Comparison of ENCODE assay signal across 9 cellular contexts in the genomic region with DNA sequence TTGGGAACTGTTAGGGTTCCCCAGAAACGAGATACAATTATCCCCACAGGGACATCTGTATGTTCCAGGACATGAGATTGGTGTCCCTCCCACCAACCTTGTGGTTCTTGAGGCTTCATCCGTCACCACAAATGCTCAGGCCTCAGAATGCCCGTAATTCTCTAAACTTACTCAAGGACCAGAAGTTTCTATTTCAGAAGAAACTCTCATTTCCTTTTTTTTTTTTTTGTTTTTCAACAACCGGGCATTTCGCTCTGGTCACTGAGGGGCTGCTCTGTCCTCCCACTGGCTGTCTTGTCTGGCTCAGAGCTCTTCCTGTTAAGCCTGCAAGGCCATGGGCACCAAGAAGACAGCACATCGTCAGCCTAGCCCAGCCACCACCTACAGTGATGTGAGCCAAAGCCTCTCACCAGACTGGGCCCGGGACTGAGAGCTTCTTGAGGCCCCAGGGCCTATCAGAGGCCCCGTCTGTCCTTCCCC. TPM values are rescaled to one million over a fixed set of nuclear protein-coding genes. Genes with fewer than 3 reads are reported as not detected.
DNase-seq lines count a peak whose midpoint lies in the region; ATAC-seq and TF ChIP-seq lines count a peak whose summit lies in the region.
"Had no signal": no experiment of that assay in that cellular context is flagged by ENCODE, and none has a peak within 500 bp of the region (broad histone marks: within the 10 kb centered on the region; RNA-seq: fewer than 3 reads in every experiment).

No MANE protein-coding gene starts in this region.

- DNase-seq in activated CD8-positive, alpha-beta memory T cell treated with anti-CD3 and anti-CD28 coated beads, Interleukin-2, amount 10 ng/mL, durations not matched to agents 7 days and 5 days: no peak
- no peak for DNase-seq in activated CD8-positive, alpha-beta memory T cell treated with anti-CD3 and anti-CD28 coated beads, Interleukin-2, amount 50 U/mL, for 48 hours
- DNase-seq in NOMO-1 treated with dmso at 0.1 percent for 144 hours (lab: John Stamatoyannopoulos, UW; ENCODE audit: unreplicated experiment): peak; percentile 40
- no peak for DNase-seq in NCI-H748 (lab: John Stamatoyannopoulos, UW; ENCODE audit: unreplicated experiment)
- no peak for DNase-seq in glutamatergic neuron
- DNase-seq in SK-N-SH: no peak

- H4K20me1 ChIP-seq in SK-N-SH (ENCODE audit: insufficient read depth): no peaks in the 10 kb centered on the region

- TF ChIP-seq EP300 in SK-N-SH (IDR thresholded peaks at IDR 0.05; ENCODE audit: borderline replicate concordance in 1 of 2, low read depth in 1 of 2, low read length in 1 of 2): no peak

- H3K4me1 ChIP-seq in SK-N-SH (ENCODE audit: control insufficient read depth in 1 of 2, insufficient read depth in 2 of 2, low read depth in 1 of 2, low read length in 1 of 2): peaks cover 0 to 8% of the 10 kb centered on the region in 2 experiments; a peak in 1 of 4 replicates

- H3K9ac ChIP-seq in SK-N-SH: no peak overlapping the region

- no peak overlapping the region for H3K4me3 Mint-ChIP-seq in activated CD8-positive, alpha-beta memory T cell treated with anti-CD3 and anti-CD28 coated beads, Interleukin-2, amount 10 ng/mL, durations not matched to agents 7 days and 5 days
- H3K4me3 Mint-ChIP-seq in stimulated activated memory B cell treated with anti-CD40 and anti-IgM and Interleukin-4, amounts not matched to agents 10 μg/mL and 1 μg/mL and 100 μg/mL, for 72 hours: peak overlapping the region; percentile 5
- H3K4me3 Mint-ChIP-seq in glutamatergic neuron (ENCODE audit: unreplicated experiment): no peak overlapping the region

- H3F3A ChIP-seq in SK-N-SH (replicated peaks; ENCODE audit: insufficient read depth): no peaks in the 10 kb centered on the region

- H3K27ac ChIP-seq in SK-N-SH (ENCODE audit: low read depth in 2 of 2, low read length in 1 of 2): no peak overlapping the region

- peaks cover 79% of the 10 kb centered on the region for H3K4me1 Mint-ChIP-seq in activated CD8-positive, alpha-beta memory T cell treated with anti-CD3 and anti-CD28 coated beads, Interleukin-2, amount 10 ng/mL, durations not matched to agents 7 days and 5 days
- H3K4me1 Mint-ChIP-seq in stimulated activated memory B cell treated with anti-CD40 and anti-IgM and Interleukin-4, amounts not matched to agents 10 μg/mL and 1 μg/mL and 100 μg/mL, for 72 hours: peaks cover 69% of the 10 kb centered on the region
- H3K4me1 Mint-ChIP-seq in glutamatergic neuron (ENCODE audit: low read depth, unreplicated experiment): no peaks in the 10 kb centered on the region

- TF ChIP-seq CTCF in glutamatergic neuron (IDR thresholded peaks at IDR 0.05; ENCODE audit: partially characterized antibody, unreplicated experiment) (no peak), SK-N-SH (IDR thresholded peaks at IDR 0.05) (no peak)

- H3K4me3 ChIP-seq in SK-N-SH (ENCODE audit: low read depth in 2 of 2, low read length in 1 of 2): no peak overlapping the region

- no peak overlapping the region for H2AFZ ChIP-seq in SK-N-SH (ENCODE audit: low read depth)

- CTCF ChIA-PET in activated CD8-positive, alpha-beta memory T cell treated with anti-CD3 and anti-CD28 coated beads, Interleukin-2, amount 10 ng/mL, durations not matched to agents 7 days and 5 days (lab: Charles Lee): interaction anchor here (0.7 to 5.8 kb wide), 11 partner anchors 12 to 162 kb away, joined by 3 to 34 read pairs (median 6); a partner anchor contains a TSS
- CTCF ChIA-PET in SK-N-SH (lab: Yijun Ruan, JAX): interaction anchor here (0.9 to 1.8 kb wide), 6 partner anchors 30 to 126 kb away, joined by 3 to 5 read pairs (median 4); a partner anchor contains a TSS

- ATAC-seq in activated CD8-positive, alpha-beta memory T cell treated with anti-CD3 and anti-CD28 coated beads, Interleukin-2, amount 10 ng/mL, durations not matched to agents 7 days and 5 days: no peak
- peak; percentile 75 for ATAC-seq in HG02884 (IDR thresholded peaks at IDR 0.05; ENCODE audit: unreplicated experiment)
- peak; percentile 87 for ATAC-seq in stimulated activated memory B cell treated with anti-CD40 and anti-IgM and Interleukin-4, amounts not matched to agents 10 μg/mL and 1 μg/mL and 100 μg/mL, for 72 hours
- ATAC-seq: HCT116 had no signal

- no peak for TF ChIP-seq RAD21 in SK-N-SH (IDR thresholded peaks at IDR 0.05; ENCODE audit: low read length)

- no peaks in the 10 kb centered on the region for H3K9me2 ChIP-seq in SK-N-SH

- no peaks in the 10 kb centered on the region for H3K79me2 ChIP-seq in SK-N-SH (ENCODE audit: insufficient read depth)

- H3K4me2 ChIP-seq in SK-N-SH: no peak overlapping the region

- H3K27ac Mint-ChIP-seq in activated CD8-positive, alpha-beta memory T cell treated with anti-CD3 and anti-CD28 coated beads, Interleukin-2, amount 10 ng/mL, durations not matched to agents 7 days and 5 days: peak overlapping the region; percentile 86
- H3K27ac Mint-ChIP-seq in stimulated activated memory B cell treated with anti-CD40 and anti-IgM and Interleukin-4, amounts not matched to agents 10 μg/mL and 1 μg/mL and 100 μg/mL, for 72 hours: peak overlapping the region; percentile 79
- H3K27ac Mint-ChIP-seq in glutamatergic neuron (ENCODE audit: unreplicated experiment): no peak overlapping the region

- POLR2A ChIA-PET in SK-N-SH (lab: Yijun Ruan, JAX): no interaction called here

- H3K9me3 ChIP-seq in SK-N-SH: no peaks in the 10 kb centered on the region

- H3K36me3 ChIP-seq in SK-N-SH (replicated peaks in 1 of 2; ENCODE audit: control insufficient read depth in 1 of 2, insufficient read depth in 2 of 2, low read length in 1 of 2): no peaks in the 10 kb centered on the region

- no peaks in the 10 kb centered on the region for H3K27me3 ChIP-seq in SK-N-SH (ENCODE audit: insufficient read depth)

- no peaks in the 10 kb centered on the region for H3K27me3 Mint-ChIP-seq in activated CD8-positive, alpha-beta memory T cell treated with anti-CD3 and anti-CD28 coated beads, Interleukin-2, amount 10 ng/mL, durations not matched to agents 7 days and 5 days
- no peaks in the 10 kb centered on the region for H3K27me3 Mint-ChIP-seq in stimulated activated memory B cell treated with anti-CD40 and anti-IgM and Interleukin-4, amounts not matched to agents 10 μg/mL and 1 μg/mL and 100 μg/mL, for 72 hours
- peaks cover 2% of the 10 kb centered on the region for H3K27me3 Mint-ChIP-seq in glutamatergic neuron (ENCODE audit: unreplicated experiment)

- H3K9me3 Mint-ChIP-seq in activated CD8-positive, alpha-beta memory T cell treated with anti-CD3 and anti-CD28 coated beads, Interleukin-2, amount 10 ng/mL, durations not matched to agents 7 days and 5 days (ENCODE audit: low read depth): no peaks in the 10 kb centered on the region
- no peaks in the 10 kb centered on the region for H3K9me3 Mint-ChIP-seq in stimulated activated memory B cell treated with anti-CD40 and anti-IgM and Interleukin-4, amounts not matched to agents 10 μg/mL and 1 μg/mL and 100 μg/mL, for 72 hours
- H3K9me3 Mint-ChIP-seq in glutamatergic neuron (ENCODE audit: unreplicated experiment): peaks cover 4% of the 10 kb centered on the region

- peaks cover 38% of the 10 kb centered on the region for H3K36me3 Mint-ChIP-seq in activated CD8-positive, alpha-beta memory T cell treated with anti-CD3 and anti-CD28 coated beads, Interleukin-2, amount 10 ng/mL, durations not matched to agents 7 days and 5 days
- peaks cover 26% of the 10 kb centered on the region for H3K36me3 Mint-ChIP-seq in stimulated activated memory B cell treated with anti-CD40 and anti-IgM and Interleukin-4, amounts not matched to agents 10 μg/mL and 1 μg/mL and 100 μg/mL, for 72 hours
- no peaks in the 10 kb centered on the region for H3K36me3 Mint-ChIP-seq in glutamatergic neuron (ENCODE audit: unreplicated experiment)

- 71% methylated on average over 8 of the region's 8 CpGs for WGBS in SK-N-SH (ENCODE audit: low lambda C conversion rate)

TF ChIP-seq in SK-N-SH, 30 proteins besides CTCF, POLR2A, EP300 and RAD21 (continues in another document):
- TF ChIP-seq JUND (IDR thresholded peaks at IDR 0.05) (no peak), YY1 (IDR thresholded peaks at IDR 0.05; ENCODE audit: low read depth) (no peak), TCF12 (IDR thresholded peaks at IDR 0.05) (no peak), MXI1 (IDR thresholded peaks at IDR 0.05; ENCODE audit: low read depth, low read length) (no peak), NFIC (IDR thresholded peaks at IDR 0.05; ENCODE audit: borderline replicate concordance) (no peak), GABPA (IDR thresholded peaks at IDR 0.05; ENCODE audit: low read depth) (no peak), RXRA (IDR thresholded peaks at IDR 0.05; ENCODE audit: borderline replicate concordance, low read depth) (no peak), RFX5 (IDR thresholded peaks at IDR 0.05; ENCODE audit: low read length) (no peak), NRF1 (IDR thresholded peaks at IDR 0.05; ENCODE audit: low read depth, low read length) (no peak)
- TF ChIP-seq, protein P1, sequence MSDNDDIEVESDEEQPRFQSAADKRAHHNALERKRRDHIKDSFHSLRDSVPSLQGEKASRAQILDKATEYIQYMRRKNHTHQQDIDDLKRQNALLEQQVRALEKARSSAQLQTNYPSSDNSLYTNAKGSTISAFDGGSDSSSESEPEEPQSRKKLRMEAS (IDR thresholded peaks at IDR 0.05; ENCODE audit: low read depth): no peak

RNA-seq across cellular contexts. Expression of a gene that starts 36.2 kb away (rescaled TPM):
- 10 to 100 TPM; 34.9 to 69.8 TPM for total RNA-seq in activated CD8-positive, alpha-beta memory T cell treated with anti-CD3 and anti-CD28 coated beads, Interleukin-2, amount 10 ng/mL, durations not matched to agents 7 days and 5 days
- total RNA-seq in glutamatergic neuron (ENCODE audit: unreplicated experiment): not detected
- 0.29 and 0.33 TPM in 2 replicates for polyA plus RNA-seq in SK-N-SH (2012; rRNA removed)
- polyA plus RNA-seq in SK-N-SH (2012; cell fraction: cytosol; rRNA removed): 0.12 and 0.17 TPM in 2 replicates
- polyA plus RNA-seq in SK-N-SH (2012; cell fraction: nucleus; rRNA removed): 0.20 and 0.50 TPM in 2 replicates

RNA-seq across cellular contexts. Expression of a gene that starts 48.9 kb away (rescaled TPM):
- total RNA-seq in activated CD8-positive, alpha-beta memory T cell treated with anti-CD3 and anti-CD28 coated beads, Interleukin-2, amount 10 ng/mL, durations not matched to agents 7 days and 5 days: 100 to 1,000 TPM; 226 to 284 TPM
- 67.9 TPM for total RNA-seq in glutamatergic neuron (ENCODE audit: unreplicated experiment)
- polyA plus RNA-seq in SK-N-SH (2012; rRNA removed): 32.7 and 51.0 TPM in 2 replicates
- polyA plus RNA-seq in SK-N-SH (2012; cell fraction: cytosol; rRNA removed): 20.4 and 31.4 TPM in 2 replicates
- 227 and 305 TPM in 2 replicates for polyA plus RNA-seq in SK-N-SH (2012; cell fraction: nucleus; rRNA removed)

Comparison
In these comparisons a context has a peak if more than half of its experiments do, and no peak if none do; other contexts are left out.
1. RNA of a gene that starts 36.2 kb away (total RNA-seq): 34.9 to 69.8 TPM in activated CD8-positive, alpha-beta memory T cell treated with anti-CD3 and anti-CD28 coated beads, Interleukin-2, amount 10 ng/mL, durations not matched to agents 7 days and 5 days; not detected in glutamatergic neuron (single experiment); every median in the first group is over 10 times any median in the second.